ENCODE assay signal across 15 cellular contexts in the genomic region with DNA sequence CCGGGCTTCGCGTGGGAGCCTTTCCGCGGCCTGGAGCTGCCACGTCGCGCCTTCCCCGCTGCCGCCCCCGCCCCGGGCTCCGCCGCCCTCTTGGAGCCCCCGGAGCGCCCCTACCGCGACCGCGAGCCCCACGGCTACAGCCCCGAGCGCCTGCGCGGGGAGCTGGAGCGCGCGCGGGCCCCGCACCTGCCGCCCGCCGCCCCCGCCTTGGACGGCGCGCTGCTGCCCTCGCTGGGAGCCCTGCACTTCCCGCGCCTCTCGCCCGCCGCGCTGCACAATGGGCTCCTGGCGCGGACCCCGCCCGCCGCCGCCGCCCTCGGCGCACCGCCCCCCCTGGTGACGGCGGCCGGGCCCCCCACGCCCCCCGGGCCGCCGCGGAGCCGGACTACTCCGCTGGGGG. TPM values are rescaled to one million over a fixed set of nuclear protein-coding genes. Genes with fewer than 3 reads are reported as not detected.
"Had no signal": no experiment of that assay in that cellular context is flagged by ENCODE, and none has a peak within 500 bp of the region (broad histone marks: within the 10 kb centered on the region; RNA-seq: fewer than 3 reads in every experiment).

No MANE protein-coding gene starts in this region.

- H3K9me3 Mint-ChIP-seq: activated naive CD4-positive, alpha-beta T cell treated with anti-CD3 and anti-CD28 coated beads, Interleukin-2, amount 50 U/mL, for 24 hours; dendritic cell treated with granulocyte-macrophage colony-stimulating factor and Interleukin-4, amounts not matched to agents 40 ng/mL and 50 ng/mL, for 4 days; naive thymus-derived CD8-positive, alpha-beta T cell; stimulated activated effector memory CD8-positive, alpha-beta T cell treated with anti-CD3 and anti-CD28 coated beads, Interleukin-12 subunit alpha, Interleukin-12 subunit beta, amount 100 ng/mL, for 72 hours had no signal

- H3K4me1 ChIP-seq: prostate gland had no signal

- DNase-seq: activated T-cell treated with anti-CD3 and anti-CD28 coated beads, Interleukin-2, amount 50 U/mL, for 1 hour; brain microvascular endothelial cell; erythroblast; naive thymus-derived CD8-positive, alpha-beta T cell; occipital lobe; T-helper 1 cell had no signal

- H3K36me3 ChIP-seq: brain microvascular endothelial cell, prostate gland had no signal

- H3K9me3 ChIP-seq: prostate gland had no signal

- H3K27ac ChIP-seq: brain microvascular endothelial cell, prostate gland, SK-N-MC had no signal

- H3K4me1 Mint-ChIP-seq: activated naive CD4-positive, alpha-beta T cell treated with anti-CD3 and anti-CD28 coated beads, Interleukin-2, amount 50 U/mL, for 24 hours; naive thymus-derived CD8-positive, alpha-beta T cell; stimulated activated effector memory CD8-positive, alpha-beta T cell treated with anti-CD3 and anti-CD28 coated beads, Interleukin-12 subunit alpha, Interleukin-12 subunit beta, amount 100 ng/mL, for 72 hours had no signal

- H3K27ac Mint-ChIP-seq: activated naive CD4-positive, alpha-beta T cell treated with anti-CD3 and anti-CD28 coated beads, Interleukin-2, amount 50 U/mL, for 24 hours; dendritic cell treated with granulocyte-macrophage colony-stimulating factor and Interleukin-4, amounts not matched to agents 40 ng/mL and 50 ng/mL, for 4 days; stimulated activated effector memory CD8-positive, alpha-beta T cell treated with anti-CD3 and anti-CD28 coated beads, Interleukin-12 subunit alpha, Interleukin-12 subunit beta, amount 100 ng/mL, for 72 hours had no signal

- H3K27me3 Mint-ChIP-seq: activated naive CD4-positive, alpha-beta T cell treated with anti-CD3 and anti-CD28 coated beads, Interleukin-2, amount 50 U/mL, for 24 hours; naive thymus-derived CD8-positive, alpha-beta T cell had no signal

- H3K4me3 ChIP-seq: prostate gland, SK-N-MC had no signal

- H3K4me3 Mint-ChIP-seq: activated naive CD4-positive, alpha-beta T cell treated with anti-CD3 and anti-CD28 coated beads, Interleukin-2, amount 50 U/mL, for 24 hours; dendritic cell treated with granulocyte-macrophage colony-stimulating factor and Interleukin-4, amounts not matched to agents 40 ng/mL and 50 ng/mL, for 4 days; naive thymus-derived CD8-positive, alpha-beta T cell; stimulated activated effector memory CD8-positive, alpha-beta T cell treated with anti-CD3 and anti-CD28 coated beads, Interleukin-12 subunit alpha, Interleukin-12 subunit beta, amount 100 ng/mL, for 72 hours had no signal

- H3K36me3 Mint-ChIP-seq: activated naive CD4-positive, alpha-beta T cell treated with anti-CD3 and anti-CD28 coated beads, Interleukin-2, amount 50 U/mL, for 24 hours had no signal

- ATAC-seq: activated CD4-positive, CD25-positive, alpha-beta regulatory T cell treated with anti-CD3 and anti-CD28 coated beads, Interleukin-2, amount 50 U/mL, for 24 hours; naive thymus-derived CD8-positive, alpha-beta T cell; stimulated activated effector memory CD8-positive, alpha-beta T cell treated with anti-CD3 and anti-CD28 coated beads, Interleukin-12 subunit alpha, Interleukin-12 subunit beta, amount 100 ng/mL, for 72 hours had no signal

RNA-seq across cellular contexts. Expression of gene LRCOL1, which starts 27.1 kb away (rescaled TPM):
- total RNA-seq: glomerular endothelial cell; mononuclear cell; naive thymus-derived CD8-positive, alpha-beta T cell; occipital lobe had no signal
- polyA plus RNA-seq: naive thymus-derived CD8-positive, alpha-beta T cell had no signal

RNA-seq across cellular contexts. Expression of gene P2RX2, which starts 35.3 kb away (rescaled TPM):
- total RNA-seq: glomerular endothelial cell; liver; naive thymus-derived CD8-positive, alpha-beta T cell; occipital lobe had no signal
- polyA plus RNA-seq: liver; naive thymus-derived CD8-positive, alpha-beta T cell had no signal
